Comparison of ENCODE assay signal across 15 cellular contexts in the genomic region with DNA sequence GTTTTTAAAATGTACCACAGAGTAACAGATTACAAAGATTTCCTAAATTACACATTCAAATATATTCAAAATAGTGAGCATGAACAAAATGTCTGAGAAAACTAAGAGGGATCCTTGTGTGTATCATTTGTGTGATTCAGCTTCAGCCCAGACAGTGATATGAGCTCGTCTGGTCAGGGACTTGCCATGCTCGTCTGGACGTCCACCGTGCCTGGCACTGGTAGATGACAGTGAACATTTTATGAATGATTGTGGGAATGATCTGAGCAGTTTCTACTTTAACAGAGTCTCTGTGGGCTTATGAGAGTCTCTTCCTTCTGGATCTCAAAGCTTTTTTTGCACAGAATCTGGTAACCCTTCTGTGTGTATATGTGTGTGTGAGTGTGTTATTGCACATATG. TPM values are rescaled to one million over a fixed set of nuclear protein-coding genes. Genes with fewer than 3 reads are reported as not detected.
DNase-seq lines count a peak whose midpoint lies in the region; ATAC-seq, FAIRE-seq and TF ChIP-seq lines count a peak whose summit lies in the region.
"Had no signal": no experiment of that assay in that cellular context is flagged by ENCODE, and none has a peak within 500 bp of the region (broad histone marks: within the 10 kb centered on the region; RNA-seq: fewer than 3 reads in every experiment).

No MANE protein-coding gene starts in this region.

- H3K36me3 ChIP-seq in keratinocyte (ENCODE audit: control insufficient read depth in 2 of 2, extremely low read depth in 1 of 2, insufficient read depth in 2 of 2, low read length in 2 of 2), result no peaks in the 10 kb centered on the region

- no peak for TF ChIP-seq CTCF in H9 (conservative IDR thresholded peaks at IDR 0.05)
- TF ChIP-seq CTCF in brain (conservative IDR thresholded peaks at IDR 0.05), result no peak
- no peak for TF ChIP-seq CTCF in keratinocyte (optimal IDR thresholded peaks at IDR 0.05 in 1 of 3, IDR thresholded peaks at IDR 0.05 in 1 of 3, conservative IDR thresholded peaks at IDR 0.05 in 1 of 3; ENCODE audit: extremely low read depth in 1 of 3, insufficient read depth in 2 of 3, low read length in 3 of 3)

- no peak overlapping the region for H3K4ac ChIP-seq in H9 (ENCODE audit: low read depth, low read length)

- no peak overlapping the region for H2AK5ac ChIP-seq in H9 (ENCODE audit: insufficient read length, low read length)

- no peak overlapping the region for H2BK5ac ChIP-seq in H9 (ENCODE audit: insufficient read length, low read length)

- H3K4me1 ChIP-seq in H9 (ENCODE audit: insufficient read depth, low read length) (no peaks in the 10 kb centered on the region; the same call in 1 of the 2 replicates), keratinocyte (ENCODE audit: control insufficient read depth, extremely low read depth, insufficient read depth, low read length) (peaks cover 37% of the 10 kb centered on the region)

- H3K79me1 ChIP-seq in H9 (ENCODE audit: insufficient read depth, low read depth, low read length, poor library complexity, severe bottlenecking), result no peaks in the 10 kb centered on the region

- no peaks in the 10 kb centered on the region; a peak in 1 of 5 replicates for H3K9me3 Mint-ChIP-seq in H9
- H3K9me3 Mint-ChIP-seq in brain, result no peaks in the 10 kb centered on the region
- H3K9me3 Mint-ChIP-seq in stimulated activated effector memory CD8-positive, alpha-beta T cell treated with anti-CD3 and anti-CD28 coated beads, Interleukin-12 subunit alpha, Interleukin-12 subunit beta, amount 100 ng/mL, for 72 hours, result no peaks in the 10 kb centered on the region
- no peaks in the 10 kb centered on the region for H3K9me3 Mint-ChIP-seq in activated T-cell treated with anti-CD3 and anti-CD28 coated beads, Interleukin-2, amount 50 U/mL, for 4 hours
- H3K9me3 Mint-ChIP-seq: activated CD4-positive, alpha-beta T cell treated with anti-CD3 and anti-CD28 coated beads, Interleukin-2, amount 10 ng/mL, durations not matched to agents 24 days and 14 days; CD4-positive, alpha-beta memory T cell; natural killer cell treated with Interleukin-12 subunit alpha and Interleukin-12 subunit beta and Interleukin-15 and Interleukin-18, amount 100 ng/mL, for 72 hours; T-cell had no signal

- no peak overlapping the region for H3K56ac ChIP-seq in H9 (ENCODE audit: insufficient read length, low read depth, low read length)

- no peak overlapping the region for H2BK120ac ChIP-seq in H9 (ENCODE audit: low read depth, low read length, poor library complexity, severe bottlenecking)

- no peak for TF ChIP-seq POLR2A in erythroblast (IDR thresholded peaks at IDR 0.05; ENCODE audit: low read length)

- no CpG with 5 or more reads among the region's 4 CpGs for WGBS in H9 (ENCODE audit: extremely low coverage, insufficient read length, low lambda C conversion rate)

- H2AFZ ChIP-seq in H9 (ENCODE audit: low read length) (no peak overlapping the region), keratinocyte (ENCODE audit: control insufficient read depth, low read length) (peak overlapping the region; percentile 9)

- H3K9me3 ChIP-seq in H9 (ENCODE audit: control insufficient read depth, low read depth, low read length) (no peaks in the 10 kb centered on the region), keratinocyte (ENCODE audit: control insufficient read depth, low read depth, low read length) (no peaks in the 10 kb centered on the region)

- no peak overlapping the region for H3K27ac ChIP-seq in H9 (ENCODE audit: insufficient read length, low read depth, low read length)
- peak overlapping the region; percentile 31 for H3K27ac ChIP-seq in keratinocyte (ENCODE audit: control insufficient read depth, insufficient read depth, low read length)

- FAIRE-seq in keratinocyte (lab: Jason Lieb, UNC), result no peak
- FAIRE-seq: islet of Langerhans had no signal

- H3K23ac ChIP-seq in H9 (ENCODE audit: insufficient read length, low read depth, low read length), result no peak overlapping the region

- no peak overlapping the region for H2BK20ac ChIP-seq in H9 (ENCODE audit: low read depth, low read length, poor library complexity, severe bottlenecking)

- dilution Hi-C loops in keratinocyte (cut with MboI; ENCODE audit: extremely low pct_ligation_motif_present, low sequenced_read_pairs), result no loop called here

- no peak overlapping the region for H3K18ac ChIP-seq in H9 (ENCODE audit: insufficient read length, low read depth, low read length)

- no peak overlapping the region for H2BK12ac ChIP-seq in H9 (ENCODE audit: insufficient read length, low read depth, low read length)

- H3K4me3 Mint-ChIP-seq in H9 (no peak overlapping the region), brain (no peak overlapping the region)
- no peak overlapping the region for H3K4me3 Mint-ChIP-seq in stimulated activated effector memory CD8-positive, alpha-beta T cell treated with anti-CD3 and anti-CD28 coated beads, Interleukin-12 subunit alpha, Interleukin-12 subunit beta, amount 100 ng/mL, for 72 hours
- no peak overlapping the region for H3K4me3 Mint-ChIP-seq in activated T-cell treated with anti-CD3 and anti-CD28 coated beads, Interleukin-2, amount 50 U/mL, for 4 hours
- H3K4me3 Mint-ChIP-seq: activated CD4-positive, alpha-beta T cell treated with anti-CD3 and anti-CD28 coated beads, Interleukin-2, amount 10 ng/mL, durations not matched to agents 24 days and 14 days; CD4-positive, alpha-beta memory T cell; natural killer cell treated with Interleukin-12 subunit alpha and Interleukin-12 subunit beta and Interleukin-15 and Interleukin-18, amount 100 ng/mL, for 72 hours; T-cell had no signal

- no peaks in the 10 kb centered on the region; the same call in 1 of the 2 replicates for H3K79me2 ChIP-seq in H9 (ENCODE audit: insufficient read depth, low read length)
- H3K79me2 ChIP-seq in keratinocyte (ENCODE audit: control insufficient read depth, insufficient read depth, low read length), result peaks cover 12% of the 10 kb centered on the region

- H3K9ac ChIP-seq in H9 (ENCODE audit: extremely low read depth, insufficient read length, low read length) (no peak overlapping the region), keratinocyte (ENCODE audit: control insufficient read depth, extremely low read depth, insufficient read depth, low read length) (no peak overlapping the region)

- H3K23me2 ChIP-seq in H9 (ENCODE audit: insufficient read length, low read depth, low read length, poor library complexity, severe bottlenecking), result no peaks in the 10 kb centered on the region

- H3K27me3 Mint-ChIP-seq in H9 (ENCODE audit: low read depth), result no peaks in the 10 kb centered on the region
- no peaks in the 10 kb centered on the region for H3K27me3 Mint-ChIP-seq in brain
- no peaks in the 10 kb centered on the region for H3K27me3 Mint-ChIP-seq in activated T-cell treated with anti-CD3 and anti-CD28 coated beads, Interleukin-2, amount 50 U/mL, for 4 hours (ENCODE audit: low read depth)
- H3K27me3 Mint-ChIP-seq: activated CD4-positive, alpha-beta T cell treated with anti-CD3 and anti-CD28 coated beads, Interleukin-2, amount 10 ng/mL, durations not matched to agents 24 days and 14 days; CD4-positive, alpha-beta memory T cell; T-cell had no signal

- no peaks in the 10 kb centered on the region for H3K9me1 ChIP-seq in keratinocyte (ENCODE audit: control insufficient read depth, extremely low read depth, insufficient read depth, low read length)

- no peak overlapping the region for H4K91ac ChIP-seq in H9 (ENCODE audit: insufficient read length, low read depth, low read length)

- H2BK15ac ChIP-seq in H9 (ENCODE audit: low read depth, low read length), result no peak overlapping the region

- H3T11ph ChIP-seq in H9 (ENCODE audit: low read length), result no peak overlapping the region

- ATAC-seq in stimulated activated effector memory CD8-positive, alpha-beta T cell treated with anti-CD3 and anti-CD28 coated beads, Interleukin-12 subunit alpha, Interleukin-12 subunit beta, amount 100 ng/mL, for 72 hours, result no peak
- no peak for ATAC-seq in activated T-cell treated with anti-CD3 and anti-CD28 coated beads, Interleukin-2, amount 50 U/mL, for 4 hours
- ATAC-seq: natural killer cell treated with Interleukin-12 subunit alpha and Interleukin-12 subunit beta and Interleukin-15 and Interleukin-18, amount 100 ng/mL, for 72 hours; T-cell had no signal

- no peak overlapping the region for H3K4me2 ChIP-seq in H9 (ENCODE audit: insufficient read depth, insufficient read length, low read length)
- peak overlapping the region; percentile 8 for H3K4me2 ChIP-seq in keratinocyte (ENCODE audit: control insufficient read depth, extremely low read depth, insufficient read depth, low read depth, low read length)

- no peaks in the 10 kb centered on the region for H4K20me1 ChIP-seq in H9 (ENCODE audit: control insufficient read depth, insufficient read depth, insufficient read length)
- H4K20me1 ChIP-seq in keratinocyte (ENCODE audit: control insufficient read depth, extremely low read depth, insufficient read depth, low read length), result no peaks in the 10 kb centered on the region

- no peaks in the 10 kb centered on the region for H3K27me3 ChIP-seq in H9 (ENCODE audit: insufficient read depth, low read length)
- no peaks in the 10 kb centered on the region for H3K27me3 ChIP-seq in keratinocyte (ENCODE audit: control insufficient read depth, extremely low read depth, insufficient read depth, low read length)

- H3K4me3 ChIP-seq in keratinocyte (ENCODE audit: control insufficient read depth in 2 of 3, extremely low read depth in 1 of 3, insufficient read depth in 2 of 3, low read depth in 1 of 3, low read length in 3 of 3), result no peak overlapping the region

- H3K36me3 Mint-ChIP-seq in H9 (ENCODE audit: insufficient read depth in 1 of 3, low read depth in 3 of 3), result no peaks in the 10 kb centered on the region; a peak in 2 of 7 replicates
- H3K36me3 Mint-ChIP-seq in brain, result no peaks in the 10 kb centered on the region
- no peaks in the 10 kb centered on the region for H3K36me3 Mint-ChIP-seq in stimulated activated effector memory CD8-positive, alpha-beta T cell treated with anti-CD3 and anti-CD28 coated beads, Interleukin-12 subunit alpha, Interleukin-12 subunit beta, amount 100 ng/mL, for 72 hours
- no peaks in the 10 kb centered on the region for H3K36me3 Mint-ChIP-seq in activated T-cell treated with anti-CD3 and anti-CD28 coated beads, Interleukin-2, amount 50 U/mL, for 4 hours (ENCODE audit: insufficient read depth)
- H3K36me3 Mint-ChIP-seq: CD4-positive, alpha-beta memory T cell; natural killer cell treated with Interleukin-12 subunit alpha and Interleukin-12 subunit beta and Interleukin-15 and Interleukin-18, amount 100 ng/mL, for 72 hours; T-cell had no signal

- peak overlapping the region; percentile 2 to 87 (median 54); a peak in 3 of 7 replicates for H3K27ac Mint-ChIP-seq in H9
- peak overlapping the region in 4 of 5 experiments; percentile 16 to 91 (median 50) for H3K27ac Mint-ChIP-seq in brain
- peak overlapping the region; percentile 41 for H3K27ac Mint-ChIP-seq in stimulated activated effector memory CD8-positive, alpha-beta T cell treated with anti-CD3 and anti-CD28 coated beads, Interleukin-12 subunit alpha, Interleukin-12 subunit beta, amount 100 ng/mL, for 72 hours
- H3K27ac Mint-ChIP-seq: activated CD4-positive, alpha-beta T cell treated with anti-CD3 and anti-CD28 coated beads, Interleukin-2, amount 10 ng/mL, durations not matched to agents 24 days and 14 days; CD4-positive, alpha-beta memory T cell; natural killer cell treated with Interleukin-12 subunit alpha and Interleukin-12 subunit beta and Interleukin-15 and Interleukin-18, amount 100 ng/mL, for 72 hours; T-cell had no signal

- DNase-seq in H9 (no peak), keratinocyte (ENCODE audit: low read depth, low spot score) (no peak), erythroblast (lab: John Stamatoyannopoulos, UW) (no peak)
- DNase-seq in stimulated activated effector memory CD8-positive, alpha-beta T cell treated with anti-CD3 and anti-CD28 coated beads, Interleukin-12 subunit alpha, Interleukin-12 subunit beta, amount 100 ng/mL, for 72 hours (ENCODE audit: low spot score in 2 of 2), result no peak
- no peak for DNase-seq in activated T-cell treated with anti-CD3 and anti-CD28 coated beads, Interleukin-2, amount 50 U/mL, for 4 hours
- DNase-seq in activated CD4-positive, CD25-positive, alpha-beta regulatory T cell treated with anti-CD3 and anti-CD28 coated beads, Interleukin-2, amount 50 U/mL, for 72 hours, result no peak
- DNase-seq in activated T-cell treated with anti-CD3 and anti-CD28 coated beads, Interleukin-2, amount 50 U/mL, for 1 hour, result no peak
- DNase-seq: activated CD4-positive, alpha-beta T cell treated with anti-CD3 and anti-CD28 coated beads, Interleukin-2, amount 10 ng/mL, durations not matched to agents 24 days and 14 days; CD4-positive, alpha-beta memory T cell; Kasumi-1; stimulated activated CD4-positive, alpha-beta T cell treated with anti-CD3 and anti-CD28 coated beads, Interleukin-15, amount 100 ng/mL, for 24 hours; T-cell had no signal

- H3K4me1 Mint-ChIP-seq in H9, result peaks cover 34 to 47% of the 10 kb centered on the region in 2 experiments
- peaks cover 45% of the 10 kb centered on the region for H3K4me1 Mint-ChIP-seq in brain
- peaks cover 21% of the 10 kb centered on the region for H3K4me1 Mint-ChIP-seq in stimulated activated effector memory CD8-positive, alpha-beta T cell treated with anti-CD3 and anti-CD28 coated beads, Interleukin-12 subunit alpha, Interleukin-12 subunit beta, amount 100 ng/mL, for 72 hours
- peaks cover 17% of the 10 kb centered on the region for H3K4me1 Mint-ChIP-seq in activated T-cell treated with anti-CD3 and anti-CD28 coated beads, Interleukin-2, amount 50 U/mL, for 4 hours (ENCODE audit: low read depth)

- no peak overlapping the region for H4K5ac ChIP-seq in H9 (ENCODE audit: insufficient read length, low read depth, low read length)

- no peak overlapping the region for H4K8ac ChIP-seq in H9 (replicated peaks; ENCODE audit: insufficient read length, low read depth, low read length)

- H3K14ac ChIP-seq in H9 (ENCODE audit: insufficient read depth, low read length), result no peak overlapping the region

RNA-seq across cellular contexts. Expression of a gene that starts 34.2 kb away (rescaled TPM):
- not detected in 2 replicates for total RNA-seq in H9 (2021)
- polyA plus RNA-seq in brain (ENCODE audit: insufficient read depth, low read depth, low replicate concordance) (1.6 TPM), keratinocyte (0.18 to 0.67 TPM (median 0.38 TPM) in 3 replicates)
- polyA plus RNA-seq in keratinocyte (2011; ENCODE audit: low read depth), result 0.84 TPM
- 0.26 and 0.36 TPM in 2 replicates for polyA plus RNA-seq in keratinocyte (2011; cell fraction: cytosol; rRNA removed)
- polyA plus RNA-seq in keratinocyte (2011; cell fraction: nucleus; rRNA removed), result 0.28 and 0.36 TPM in 2 replicates
- polyA plus RNA-seq in keratinocyte (2012; ENCODE audit: low replicate concordance), result 0.91 and 0.95 TPM in 2 replicates
- 0.16 to 0.19 TPM in 2 of 3 replicates, not detected in the other for polyA minus RNA-seq in keratinocyte
- polyA minus RNA-seq in keratinocyte (2011; cell fraction: cytosol; rRNA and poly(A)+ RNA removed), result not detected
- polyA minus RNA-seq in keratinocyte (2011; cell fraction: nucleus; rRNA and poly(A)+ RNA removed), result not detected in 2 replicates
- not detected for total RNA-seq in activated T-cell treated with anti-CD3 and anti-CD28 coated beads, Interleukin-2, amount 50 U/mL, for 4 hours
- total RNA-seq: activated CD4-positive, alpha-beta T cell treated with anti-CD3 and anti-CD28 coated beads, Interleukin-2, amount 10 ng/mL, durations not matched to agents 24 days and 14 days; CD4-positive, alpha-beta memory T cell; natural killer cell treated with Interleukin-12 subunit alpha and Interleukin-12 subunit beta and Interleukin-15 and Interleukin-18, amount 100 ng/mL, for 72 hours had no signal
- polyA plus RNA-seq: CD4-positive, alpha-beta memory T cell had no signal

RNA-seq across cellular contexts. Expression of a gene that starts 39.7 kb away (rescaled TPM):
- 18.1 and 19.0 TPM in 2 replicates for total RNA-seq in H9 (2021)
- polyA plus RNA-seq in brain (ENCODE audit: insufficient read depth, low read depth, low replicate concordance), result 9.8 TPM
- polyA plus RNA-seq in keratinocyte, result 12.0 to 20.5 TPM (median 19.3 TPM) in 3 replicates
- polyA plus RNA-seq in keratinocyte (2011; ENCODE audit: low read depth), result 3.5 TPM
- 13.3 and 33.4 TPM in 2 replicates for polyA plus RNA-seq in keratinocyte (2011; cell fraction: cytosol; rRNA removed)
- polyA plus RNA-seq in keratinocyte (2011; cell fraction: nucleus; rRNA removed), result 8.4 and 14.1 TPM in 2 replicates
- 17.0 and 24.0 TPM in 2 replicates for polyA plus RNA-seq in keratinocyte (2012; ENCODE audit: low replicate concordance)
- 6.8 to 19.4 TPM (median 11.6 TPM) in 3 replicates for polyA minus RNA-seq in keratinocyte
- polyA minus RNA-seq in keratinocyte (2011; cell fraction: cytosol; rRNA and poly(A)+ RNA removed), result 31.7 TPM
- polyA minus RNA-seq in keratinocyte (2011; cell fraction: nucleus; rRNA and poly(A)+ RNA removed), result 9.3 and 9.8 TPM in 2 replicates
- 1 to 10 TPM; 2.0 to 3.0 (median 2.8) TPM for total RNA-seq in activated T-cell treated with anti-CD3 and anti-CD28 coated beads, Interleukin-2, amount 50 U/mL, for 4 hours

RNA-seq across cellular contexts. Expression of a gene that starts 40.2 kb away (rescaled TPM):
- total RNA-seq in H9 (2021), result 102 and 104 TPM in 2 replicates
- 43.3 TPM for polyA plus RNA-seq in brain (ENCODE audit: insufficient read depth, low read depth, low replicate concordance)
- polyA plus RNA-seq in keratinocyte, result 72.5 to 74.8 TPM (median 74.4 TPM) in 3 replicates
- 15.5 TPM for polyA plus RNA-seq in keratinocyte (2011; ENCODE audit: low read depth)
- polyA plus RNA-seq in keratinocyte (2011; cell fraction: cytosol; rRNA removed), result 51.5 and 66.8 TPM in 2 replicates
- 138 and 144 TPM in 2 replicates for polyA plus RNA-seq in keratinocyte (2011; cell fraction: nucleus; rRNA removed)
- 46.0 and 61.3 TPM in 2 replicates for polyA plus RNA-seq in keratinocyte (2012; ENCODE audit: low replicate concordance)
- polyA minus RNA-seq in keratinocyte, result 110 to 140 TPM (median 133 TPM) in 3 replicates
- 71.9 TPM for polyA minus RNA-seq in keratinocyte (2011; cell fraction: cytosol; rRNA and poly(A)+ RNA removed)
- 74.6 and 85.9 TPM in 2 replicates for polyA minus RNA-seq in keratinocyte (2011; cell fraction: nucleus; rRNA and poly(A)+ RNA removed)
- total RNA-seq in activated T-cell treated with anti-CD3 and anti-CD28 coated beads, Interleukin-2, amount 50 U/mL, for 4 hours, result 10 to 100 TPM; 77.3 to 87.5 (median 83.4) TPM

RNA-seq across cellular contexts. Expression of a gene that starts 45.8 kb away (rescaled TPM):
- 0.72 and 0.79 TPM in 2 replicates for total RNA-seq in H9 (2021)
- polyA plus RNA-seq in brain (ENCODE audit: insufficient read depth, low read depth, low replicate concordance) (1.4 TPM), keratinocyte (0.49 to 1.0 TPM (median 0.89 TPM) in 3 replicates)
- 0.21 TPM for polyA plus RNA-seq in keratinocyte (2011; ENCODE audit: low read depth)
- polyA plus RNA-seq in keratinocyte (2011; cell fraction: cytosol; rRNA removed), result 0.30 and 0.40 TPM in 2 replicates
- 0.57 and 0.60 TPM in 2 replicates for polyA plus RNA-seq in keratinocyte (2011; cell fraction: nucleus; rRNA removed)
- 0.23 and 0.63 TPM in 2 replicates for polyA plus RNA-seq in keratinocyte (2012; ENCODE audit: low replicate concordance)
- polyA minus RNA-seq in keratinocyte, result 0.30 to 0.62 TPM (median 0.38 TPM) in 3 replicates
- polyA minus RNA-seq in keratinocyte (2011; cell fraction: cytosol; rRNA and poly(A)+ RNA removed), result not detected
- polyA minus RNA-seq in keratinocyte (2011; cell fraction: nucleus; rRNA and poly(A)+ RNA removed), result 0.32 TPM in 1 of 2 replicates, not detected in the other
- total RNA-seq in activated T-cell treated with anti-CD3 and anti-CD28 coated beads, Interleukin-2, amount 50 U/mL, for 4 hours, result not detected
- total RNA-seq: activated CD4-positive, alpha-beta T cell treated with anti-CD3 and anti-CD28 coated beads, Interleukin-2, amount 10 ng/mL, durations not matched to agents 24 days and 14 days; CD4-positive, alpha-beta memory T cell; natural killer cell treated with Interleukin-12 subunit alpha and Interleukin-12 subunit beta and Interleukin-15 and Interleukin-18, amount 100 ng/mL, for 72 hours had no signal
- polyA plus RNA-seq: CD4-positive, alpha-beta memory T cell had no signal

RNA-seq across cellular contexts. Expression of a gene that starts 51.1 kb away (rescaled TPM):
- total RNA-seq in H9 (2021), result 0.31 TPM in 1 of 2 replicates, not detected in the other
- polyA plus RNA-seq in brain (ENCODE audit: insufficient read depth, low read depth, low replicate concordance) (not detected), keratinocyte (0.06 to 0.08 TPM in 2 of 3 replicates, not detected in the other)
- polyA plus RNA-seq in keratinocyte (2011; ENCODE audit: low read depth), result not detected
- polyA plus RNA-seq in keratinocyte (2011; cell fraction: cytosol; rRNA removed), result not detected in 2 replicates
- 0.09 and 0.12 TPM in 2 replicates for polyA plus RNA-seq in keratinocyte (2011; cell fraction: nucleus; rRNA removed)
- not detected in 2 replicates for polyA plus RNA-seq in keratinocyte (2012; ENCODE audit: low replicate concordance)
- polyA minus RNA-seq in keratinocyte, result not detected in 3 replicates
- not detected for polyA minus RNA-seq in keratinocyte (2011; cell fraction: cytosol; rRNA and poly(A)+ RNA removed)
- not detected in 2 replicates for polyA minus RNA-seq in keratinocyte (2011; cell fraction: nucleus; rRNA and poly(A)+ RNA removed)
- total RNA-seq in activated T-cell treated with anti-CD3 and anti-CD28 coated beads, Interleukin-2, amount 50 U/mL, for 4 hours, result not detected
- total RNA-seq: activated CD4-positive, alpha-beta T cell treated with anti-CD3 and anti-CD28 coated beads, Interleukin-2, amount 10 ng/mL, durations not matched to agents 24 days and 14 days; CD4-positive, alpha-beta memory T cell; natural killer cell treated with Interleukin-12 subunit alpha and Interleukin-12 subunit beta and Interleukin-15 and Interleukin-18, amount 100 ng/mL, for 72 hours; T-cell had no signal
- polyA plus RNA-seq: CD4-positive, alpha-beta memory T cell had no signal
